Comparison of ENCODE assay signal across 8 cellular contexts in the genomic region with DNA sequence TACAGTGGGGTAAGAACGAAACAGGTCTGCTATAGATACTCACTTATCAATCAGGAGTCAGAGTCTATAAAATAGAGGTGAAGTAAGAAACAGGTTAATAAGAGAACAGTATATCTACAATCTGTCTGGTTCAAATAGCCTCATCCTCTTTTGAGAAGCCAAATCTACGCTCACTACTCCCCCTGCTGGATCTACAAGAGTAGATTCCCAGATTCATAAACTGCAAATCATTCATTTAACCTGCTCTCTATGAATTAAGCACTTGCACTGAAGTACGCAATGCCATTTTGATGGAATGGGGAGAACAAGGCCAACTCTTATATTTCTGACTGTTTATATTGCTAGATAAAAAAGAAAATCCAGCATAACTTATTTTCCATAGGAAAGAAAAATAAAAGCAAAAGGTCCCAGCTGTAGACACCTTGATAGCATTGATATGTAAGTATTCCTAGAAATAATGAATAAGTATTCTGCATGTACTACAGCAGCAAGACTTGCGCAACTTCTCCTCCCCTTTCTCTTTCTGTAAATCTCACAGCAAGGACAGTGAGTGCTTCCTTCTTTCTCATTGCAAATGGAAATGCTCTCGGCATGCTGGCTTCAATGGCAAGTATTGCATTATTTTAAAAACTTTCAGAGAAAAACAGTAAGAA.
DNase-seq lines count a peak whose midpoint lies in the region; ATAC-seq and TF ChIP-seq lines count a peak whose summit lies in the region.

No MANE protein-coding gene starts in this region.

- no peaks in the 10 kb centered on the region for H3K27me3 ChIP-seq in HCT116 (ENCODE audit: insufficient read depth, low read length)
- H3K27me3 ChIP-seq in fibroblast of lung (ENCODE audit: control insufficient read depth, insufficient read depth, low read length): no peaks in the 10 kb centered on the region
- H3K27me3 ChIP-seq in parathyroid adenoma (ENCODE audit: control insufficient read depth, insufficient read depth, low read length): no peaks in the 10 kb centered on the region

- H3K27ac ChIP-seq in HCT116 (ENCODE audit: low read depth, low read length): no peak overlapping the region
- no peak overlapping the region for H3K27ac ChIP-seq in fibroblast of lung (ENCODE audit: insufficient read depth, low read length)
- H3K27ac ChIP-seq in parathyroid adenoma: no peak overlapping the region

- BruUV-seq in HCT116 (replicated peaks; lab: Mats Ljungman, UMichigan): no TSS peak

- in situ Hi-C loops in ACHN (cut with HindIII; ENCODE audit: low pct_ligation_motif_present, low pct_unique_long_range_greater_than_20kb, low sequenced_read_pairs): no loop called here

- CTCF ChIA-PET in HCT116 (lab: Charles Lee): interaction anchor here (1.0 to 2.5 kb wide), 7 partner anchors 31 to 190 kb away, joined by 3 to 27 read pairs (median 4); no protein-coding TSS in a partner anchor

- H3K9me3 ChIP-seq in HCT116 (ENCODE audit: control insufficient read depth in 1 of 2, insufficient read depth in 1 of 2, low read depth in 1 of 2, low read length in 2 of 2) (no peaks in the 10 kb centered on the region), fibroblast of lung (ENCODE audit: control insufficient read depth, insufficient read depth, low read depth, low read length) (no peaks in the 10 kb centered on the region), parathyroid adenoma (ENCODE audit: control insufficient read depth, low read length) (no peaks in the 10 kb centered on the region)

- ATAC-seq in HCT116: peak; percentile 84

- H3K9ac ChIP-seq in HCT116 (ENCODE audit: low read length): no peak overlapping the region
- no peak overlapping the region for H3K9ac ChIP-seq in fibroblast of lung (ENCODE audit: insufficient read depth, low read length)
- H3K9ac ChIP-seq in parathyroid adenoma: no peak overlapping the region

- H4K20me1 ChIP-seq in HCT116 (ENCODE audit: insufficient read depth): no peaks in the 10 kb centered on the region
- H4K20me1 ChIP-seq in fibroblast of lung (ENCODE audit: control insufficient read depth, extremely low read depth, insufficient read depth, low read length): no peaks in the 10 kb centered on the region

- TF ChIP-seq POLR2A in HCT116 (IDR thresholded peaks at IDR 0.05; ENCODE audit: borderline replicate concordance, extremely low read depth, insufficient read depth, insufficient read length): no peak

- peak; percentile 52 for DNase-seq in ACHN
- peak; percentile 16 for DNase-seq in GM12864 (ENCODE audit: low read depth)
- peak; percentile 57 for DNase-seq in HCT116 (ENCODE audit: low read depth, low spot score)
- peak; percentile 54 for DNase-seq in LoVo (ENCODE audit: low spot score)
- DNase-seq in SHP77 treated with DMSO at 0.1 percent for 48 hours (lab: John Stamatoyannopoulos, UW): peak; percentile 61
- peak; percentile 40 to 63 for DNase-seq in fibroblast of lung (ENCODE audit: low read depth in 2 of 2)
- DNase-seq in activated CD8-positive, alpha-beta memory T cell treated with anti-CD3 and anti-CD28 coated beads, Interleukin-2, amount 50 U/mL, for 48 hours: no peak

- intact Hi-C loops in HCT116 (cut with micrococcal nuclease): loop anchor here (1.0 to 5.0 kb wide), 3 partner anchors 88 to 752 kb away; no protein-coding TSS in a partner anchor

- no peaks in the 10 kb centered on the region for H3K36me3 ChIP-seq in HCT116 (ENCODE audit: control insufficient read depth in 1 of 2, insufficient read depth in 2 of 2, low read length in 2 of 2)
- no peaks in the 10 kb centered on the region for H3K36me3 ChIP-seq in fibroblast of lung (ENCODE audit: control insufficient read depth, insufficient read depth, low read length)
- no peaks in the 10 kb centered on the region for H3K36me3 ChIP-seq in parathyroid adenoma (ENCODE audit: control insufficient read depth, insufficient read depth, low read length)

- no peaks in the 10 kb centered on the region for H3K9me2 ChIP-seq in HCT116 (ENCODE audit: insufficient read depth)

- no peaks in the 10 kb centered on the region for H3K4me1 ChIP-seq in HCT116 (ENCODE audit: control insufficient read depth in 1 of 2, insufficient read depth in 2 of 2, low read length in 2 of 2)
- no peaks in the 10 kb centered on the region for H3K4me1 ChIP-seq in fibroblast of lung (ENCODE audit: control insufficient read depth, extremely low read depth, insufficient read depth, low read length)
- no peaks in the 10 kb centered on the region for H3K4me1 ChIP-seq in parathyroid adenoma

- peak; percentile 69 for TF ChIP-seq RAD21 in HCT116 (IDR thresholded peaks at IDR 0.05; ENCODE audit: low read depth)

- TF ChIP-seq CTCF in GM12864 (IDR thresholded peaks at IDR 0.05; ENCODE audit: low read depth, low read length, missing control alignments) (peak; percentile 81), HCT116 (IDR thresholded peaks at IDR 0.05 in 2 of 3, conservative IDR thresholded peaks at IDR 0.05 in 1 of 3; ENCODE audit: borderline replicate concordance in 1 of 3, insufficient read depth in 1 of 3, low read depth in 2 of 3, low read length in 2 of 3) (peak; percentile 63 to 80 (median 73); a peak in 4 of 6 replicates), fibroblast of lung (conservative IDR thresholded peaks at IDR 0.05 in 1 of 2, IDR thresholded peaks at IDR 0.05 in 1 of 2; ENCODE audit: low read depth in 1 of 2, low read length in 2 of 2) (peak; percentile 75 to 86), parathyroid adenoma (IDR thresholded peaks at IDR 0.05) (peak; percentile 30)

- POLR2A ChIA-PET in HCT116 (lab: Charles Lee): no interaction called here

- no peak overlapping the region for H2AFZ ChIP-seq in HCT116 (ENCODE audit: low read depth, low read length, poor library complexity, severe bottlenecking)
- H2AFZ ChIP-seq in fibroblast of lung (ENCODE audit: low read length): no peak overlapping the region
- H2AFZ ChIP-seq in parathyroid adenoma: no peak overlapping the region

- RAD21 ChIA-PET in HCT116 (lab: Charles Lee; ENCODE audit: low non-redundant PET in 1 of 2, low total read pairs in 2 of 2, uncharacterized antibody in 2 of 2, unreplicated experiment in 2 of 2): interaction anchor here in 1 of 2 experiments (2.0 kb wide), 1 partner anchor 88 kb away, joined by 7 read pairs; no protein-coding TSS in a partner anchor

- H3K79me2 ChIP-seq in HCT116 (ENCODE audit: insufficient read depth, low read length) (no peaks in the 10 kb centered on the region), fibroblast of lung (ENCODE audit: control insufficient read depth, insufficient read depth, low read length) (no peaks in the 10 kb centered on the region), parathyroid adenoma (no peaks in the 10 kb centered on the region)

- no peak overlapping the region for H3K4me3 ChIP-seq in GM12864 (ENCODE audit: low read depth, low read length)
- H3K4me3 ChIP-seq in HCT116 (replicated peaks in 1 of 2; ENCODE audit: low read depth in 1 of 2, low read length in 2 of 2): no peak overlapping the region
- H3K4me3 ChIP-seq in fibroblast of lung (replicated peaks in 1 of 4; ENCODE audit: control extremely low read depth in 1 of 4, insufficient read depth in 1 of 4, low read depth in 3 of 4, low read length in 4 of 4): no peak overlapping the region
- H3K4me3 ChIP-seq in parathyroid adenoma (ENCODE audit: low read depth, low read length): no peak overlapping the region

- H3K4me2 ChIP-seq in HCT116 (ENCODE audit: low read length) (no peak overlapping the region), fibroblast of lung (ENCODE audit: extremely low read depth, insufficient read depth, low read length) (no peak overlapping the region), parathyroid adenoma (ENCODE audit: low read length) (no peak overlapping the region)

TF ChIP-seq in HCT116, 20 proteins besides CTCF, POLR2A, EP300 and RAD21:
- no peak for TF ChIP-seq CBX3 (IDR thresholded peaks at IDR 0.05; ENCODE audit: low read depth)
- no peak for TF ChIP-seq POLR2AphosphoS5 (IDR thresholded peaks at IDR 0.05; ENCODE audit: low read depth, low read length)
- TF ChIP-seq ZFX (IDR thresholded peaks at IDR 0.05): no peak
- TF ChIP-seq TCF7L2 (IDR thresholded peaks at IDR 0.05; ENCODE audit: borderline replicate concordance, extremely low read depth, insufficient read depth, insufficient read length): no peak
- TF ChIP-seq SP1 (IDR thresholded peaks at IDR 0.05; ENCODE audit: low read depth): no peak
- no peak for TF ChIP-seq MAX (IDR thresholded peaks at IDR 0.05)
- no peak for TF ChIP-seq FOSL1 (IDR thresholded peaks at IDR 0.05; ENCODE audit: low read depth)
- no peak for TF ChIP-seq EGR1 (IDR thresholded peaks at IDR 0.05; ENCODE audit: low read depth)
- TF ChIP-seq JUND (IDR thresholded peaks at IDR 0.05): no peak

Comparison
In these comparisons a context has a peak if more than half of its experiments do, and no peak if none do; other contexts are left out.
1. CTCF ChIP-seq: peak in every context shown above with its lines; median percentile 81 in GM12864; 80 in fibroblast of lung; 73 in HCT116; 30 in parathyroid adenoma.